ENCODE assay signal across 7 cellular contexts in genomic region chr14:99940064-99940463, GRCh38.
"Had no signal": no experiment of that assay in that cellular context is flagged by ENCODE, and none has a peak within 500 bp of the region (broad histone marks: within the 10 kb centered on the region; RNA-seq: fewer than 3 reads in every experiment).

No MANE protein-coding gene starts in this region.

- H3K27ac Mint-ChIP-seq: GM23338, HFFc6 had no signal

- H3K4me1 ChIP-seq: HAP-1 had no signal

- H3K4me2 ChIP-seq: GM23338 had no signal

- H3K4me3 ChIP-seq: GM23338, HAP-1, K562 had no signal

- H3K9me3 ChIP-seq: HAP-1 had no signal

- ATAC-seq: GM23338, HCT116, K562 had no signal

- H3K4me1 Mint-ChIP-seq: GM23338 had no signal

- H3K9me3 Mint-ChIP-seq: GM23338, HFFc6 had no signal

- DNase-seq: HFFc6, IMR-90, KG1 had no signal

- H3K36me3 ChIP-seq: HAP-1 had no signal

- H2AFZ ChIP-seq: GM23338 had no signal

- H3K4me3 Mint-ChIP-seq: GM23338, HFFc6 had no signal
